ENCODE assay signal across 1 cellular context in genomic region chr4:153174821-153175567, GRCh38.
A peak's percentile ranks its signal among the peaks of the same experiment; 100 is the strongest.
TF ChIP-seq lines count a peak whose summit lies in the region.

No MANE protein-coding gene starts in this region.

TF ChIP-seq in HepG2, 621 proteins besides CTCF, POLR2A, EP300 and RAD21 (continued from another document and continues in another):
- TF ChIP-seq ZSCAN21 (CRISPR knock-in tag; IDR thresholded peaks at IDR 0.05; ENCODE audit: borderline replicate concordance) (no peak; the same call in 1 of the 2 replicates), SOX5 (CRISPR knock-in tag; IDR thresholded peaks at IDR 0.05; ENCODE audit: borderline replicate concordance) (peak; percentile 12; the same call in 1 of the 2 replicates), PCBP2 (optimal IDR thresholded peaks at IDR 0.05; ENCODE audit: low read depth, low read length, poor library complexity, severe bottlenecking) (no peak), ZNF768 (CRISPR knock-in tag; IDR thresholded peaks at IDR 0.05) (no peak), KDM1A (CRISPR knock-in tag; IDR thresholded peaks at IDR 0.05) (peak; percentile 71; the same call in 1 of the 2 replicates), NFIC (IDR thresholded peaks at IDR 0.05; ENCODE audit: low read length) (peak; percentile 53; the same call in 1 of the 2 replicates), GABPB1 (CRISPR knock-in tag; IDR thresholded peaks at IDR 0.05) (peak; percentile 85), KDM5B (CRISPR knock-in tag; IDR thresholded peaks at IDR 0.05; ENCODE audit: borderline replicate concordance) (no peak), DPF2 (CRISPR knock-in tag; IDR thresholded peaks at IDR 0.05; ENCODE audit: borderline replicate concordance, low read depth) (peak; percentile 53; the same call in 1 of the 2 replicates), ZSCAN31 (CRISPR knock-in tag; IDR thresholded peaks at IDR 0.05; ENCODE audit: low read depth) (0 out of 2 replicates have a peak, but pooled peaks have one; percentile 42), WIZ (CRISPR knock-in tag; IDR thresholded peaks at IDR 0.05) (peak; percentile 88), IRF1 (CRISPR knock-in tag; IDR thresholded peaks at IDR 0.05; ENCODE audit: low read depth) (no peak), SETDB1 (CRISPR knock-in tag; IDR thresholded peaks at IDR 0.05; ENCODE audit: borderline replicate concordance) (0 out of 2 replicates have a peak, but pooled peaks have one; percentile 25), ZMAT5 (CRISPR knock-in tag; IDR thresholded peaks at IDR 0.05; ENCODE audit: borderline replicate concordance, low read depth) (no peak), EZH2 (conservative IDR thresholded peaks at IDR 0.05; ENCODE audit: low read depth, low read length) (no peak), ZNF605 (CRISPR knock-in tag; IDR thresholded peaks at IDR 0.05) (peak; percentile 80), ARNT2 (CRISPR knock-in tag; IDR thresholded peaks at IDR 0.05; ENCODE audit: low read depth) (0 out of 2 replicates have a peak, but pooled peaks have one; percentile 46), ZNF263 (CRISPR knock-in tag; IDR thresholded peaks at IDR 0.05) (no peak), ARID4A (CRISPR knock-in tag; IDR thresholded peaks at IDR 0.05; ENCODE audit: borderline replicate concordance) (peak; percentile 56; the same call in 1 of the 2 replicates), GATAD1 (CRISPR knock-in tag; IDR thresholded peaks at IDR 0.05) (peak; percentile 12; the same call in 1 of the 2 replicates), ZNF646 (CRISPR knock-in tag; IDR thresholded peaks at IDR 0.05) (no peak), ZNF749 (CRISPR knock-in tag; IDR thresholded peaks at IDR 0.05; ENCODE audit: borderline replicate concordance) (no peak), ZNF260 (CRISPR knock-in tag; IDR thresholded peaks at IDR 0.05; ENCODE audit: borderline replicate concordance, low read depth) (no peak), ZNF460 (CRISPR knock-in tag; IDR thresholded peaks at IDR 0.05; ENCODE audit: borderline replicate concordance) (peak; percentile 14; the same call in 1 of the 2 replicates), RNF2 (conservative IDR thresholded peaks at IDR 0.05; ENCODE audit: low read depth) (peak; percentile 57; the same call in 1 of the 2 replicates), PBX3 (CRISPR knock-in tag; IDR thresholded peaks at IDR 0.05; ENCODE audit: borderline replicate concordance) (no peak), TRIM22 (IDR thresholded peaks at IDR 0.05) (no peak), ATAD3A (CRISPR knock-in tag; IDR thresholded peaks at IDR 0.05) (no peak), MAZ (IDR thresholded peaks at IDR 0.05; ENCODE audit: borderline replicate concordance, low read depth, low read length) (no peak; the same call in 1 of the 2 replicates), MAZ (CRISPR knock-in tag; IDR thresholded peaks at IDR 0.05; ENCODE audit: low read depth) (peak; percentile 62; the same call in 1 of the 2 replicates), TOE1 (CRISPR knock-in tag; IDR thresholded peaks at IDR 0.05) (no peak), ZBTB26 (CRISPR knock-in tag; IDR thresholded peaks at IDR 0.05; ENCODE audit: borderline replicate concordance) (peak; percentile 43; the same call in 1 of the 2 replicates), CHD4 (IDR thresholded peaks at IDR 0.05; ENCODE audit: borderline replicate concordance, low read length) (peak; percentile 31; the same call in 1 of the 2 replicates), FOXP4 (CRISPR knock-in tag; IDR thresholded peaks at IDR 0.05) (peak; percentile 57), KLF16 (CRISPR knock-in tag; IDR thresholded peaks at IDR 0.05) (peak in 1 of 2 experiments; percentile 53; a peak in 1 of 4 replicates), SKI (IDR thresholded peaks at IDR 0.05; ENCODE audit: partially characterized antibody) (no peak), MTF2 (CRISPR knock-in tag; IDR thresholded peaks at IDR 0.05; ENCODE audit: borderline replicate concordance) (no peak), SRY (CRISPR knock-in tag; IDR thresholded peaks at IDR 0.05) (peak; percentile 59; the same call in 1 of the 2 replicates), NR2F6 (IDR thresholded peaks at IDR 0.05) (no peak), NR2F6 (CRISPR knock-in tag; IDR thresholded peaks at IDR 0.05) (0 out of 2 replicates have a peak, but pooled peaks have one; percentile 21), RARG (CRISPR knock-in tag; IDR thresholded peaks at IDR 0.05; ENCODE audit: low read depth) (no peak), ZNF256 (CRISPR knock-in tag; conservative IDR thresholded peaks at IDR 0.05) (no peak), SOX6 (IDR thresholded peaks at IDR 0.05) (no peak), SOX6 (CRISPR knock-in tag; IDR thresholded peaks at IDR 0.05) (peak; percentile 87), ZNF557 (CRISPR knock-in tag; IDR thresholded peaks at IDR 0.05) (no peak; the same call in 1 of the 2 replicates), U2AF2 (IDR thresholded peaks at IDR 0.05; ENCODE audit: low read depth, low read length) (no peak)
